In genomic region chr14:64060199-64060545, GRCh38 we compare ENCODE assay signal across 20 cellular contexts.
DNase-seq lines count a peak whose midpoint lies in the region; ATAC-seq and TF ChIP-seq lines count a peak whose summit lies in the region.
"Had no signal": no experiment of that assay in that cellular context is flagged by ENCODE, and none has a peak within 500 bp of the region (broad histone marks: within the 10 kb centered on the region; RNA-seq: fewer than 3 reads in every experiment).

No MANE protein-coding gene starts in this region.

- no peaks in the 10 kb centered on the region for H3F3A ChIP-seq in MM.1S (ENCODE audit: insufficient read depth, low read length)

- no peaks in the 10 kb centered on the region for H3K27me3 Mint-ChIP-seq in activated naive CD4-positive, alpha-beta T cell treated with anti-CD3 and anti-CD28 coated beads, Interleukin-2, amount 10 ng/mL, durations not matched to agents 7 days and 5 days
- no peaks in the 10 kb centered on the region for H3K27me3 Mint-ChIP-seq in endodermal cell (ENCODE audit: insufficient read depth)
- H3K27me3 Mint-ChIP-seq: activated CD4-positive, alpha-beta T cell treated with anti-CD3 and anti-CD28 coated beads for 36 hours; activated naive CD8-positive, alpha-beta T cell treated with anti-CD3 and anti-CD28 coated beads for 36 hours; stimulated activated naive B cell treated with anti-CD40 and anti-IgM and Interleukin-4, amounts not matched to agents 10 μg/mL and 1 μg/mL and 100 μg/mL, for 72 hours had no signal

- H3K9ac ChIP-seq in endodermal cell (ENCODE audit: extremely low read depth, low read length, poor library complexity, severe bottlenecking) (no peak overlapping the region), MM.1S (ENCODE audit: low read length) (no peak overlapping the region)

- H3K27ac ChIP-seq in endodermal cell (ENCODE audit: low read depth, low read length) (no peak overlapping the region), lower lobe of right lung (no peak overlapping the region), thyroid gland (peak overlapping the region in 2 of 3 donors; percentile 2 to 84), MM.1S (ENCODE audit: low read length) (no peak overlapping the region)
- H3K27ac ChIP-seq: upper lobe of left lung had no signal

- DNase-seq in activated naive CD4-positive, alpha-beta T cell treated with anti-CD3 and anti-CD28 coated beads, Interleukin-2, amount 10 ng/mL, durations not matched to agents 7 days and 5 days, result no peak
- no peak for DNase-seq in activated naive CD4-positive, alpha-beta T cell treated with anti-CD3 and anti-CD28 coated beads, Interleukin-2, amount 50 U/mL, for 72 hours (ENCODE audit: low spot score in 2 of 2)
- DNase-seq in endodermal cell (no peak), lower lobe of right lung (no peak), thyroid gland (no peak), MM.1S (no peak), NCI-H146 treated with DMSO at 0.1 percent for 48 hours (lab: John Stamatoyannopoulos, UW; ENCODE audit: unreplicated experiment) (no peak)
- no peak for DNase-seq in stimulated activated CD4-positive, alpha-beta T cell treated with anti-CD3 and anti-CD28 coated beads, Interleukin-4, amount 100 ng/mL, for 1 hour
- DNase-seq: CD8-positive, alpha-beta T cell; cerebellar nuclear complex; effector CD4-positive, alpha-beta T cell; GDM1; NCI-H2029 treated with DMSO at 0.1 percent for 48 hours; SIG-M5; stimulated activated naive B cell treated with anti-CD40 and anti-IgM and Interleukin-4, amounts not matched to agents 10 μg/mL and 1 μg/mL and 100 μg/mL, for 72 hours; T-helper 1 cell had no signal

- H3K9me3 Mint-ChIP-seq in activated naive CD4-positive, alpha-beta T cell treated with anti-CD3 and anti-CD28 coated beads, Interleukin-2, amount 10 ng/mL, durations not matched to agents 7 days and 5 days, result no peaks in the 10 kb centered on the region
- H3K9me3 Mint-ChIP-seq in activated naive CD4-positive, alpha-beta T cell treated with anti-CD3 and anti-CD28 coated beads, Interleukin-2, amount 50 U/mL, for 72 hours, result no peaks in the 10 kb centered on the region
- no peaks in the 10 kb centered on the region for H3K9me3 Mint-ChIP-seq in endodermal cell
- H3K9me3 Mint-ChIP-seq: activated naive CD8-positive, alpha-beta T cell treated with anti-CD3 and anti-CD28 coated beads for 36 hours; activated T-helper 1 cell treated with anti-CD3 and anti-CD28 coated beads, Interleukin-12 subunit alpha, Interleukin-12 subunit beta, Interleukin-2, Interleukin-4 antibody, amounts not matched to agents 30 ng/mL and 10 ng/mL and 1 ng/mL, durations not matched to agents 14 hours and 24 hours and 36 hours; CD8-positive, alpha-beta T cell; stimulated activated naive B cell treated with anti-CD40 and anti-IgM and Interleukin-4, amounts not matched to agents 10 μg/mL and 1 μg/mL and 100 μg/mL, for 72 hours had no signal

- H2AFZ ChIP-seq in MM.1S (ENCODE audit: low read length), result no peak overlapping the region

- H3K4me3 Mint-ChIP-seq in activated naive CD4-positive, alpha-beta T cell treated with anti-CD3 and anti-CD28 coated beads, Interleukin-2, amount 10 ng/mL, durations not matched to agents 7 days and 5 days, result no peak overlapping the region
- no peak overlapping the region for H3K4me3 Mint-ChIP-seq in endodermal cell
- H3K4me3 Mint-ChIP-seq: activated CD4-positive, alpha-beta T cell treated with anti-CD3 and anti-CD28 coated beads for 36 hours; activated naive CD8-positive, alpha-beta T cell treated with anti-CD3 and anti-CD28 coated beads for 36 hours; activated T-helper 1 cell treated with anti-CD3 and anti-CD28 coated beads, Interleukin-12 subunit alpha, Interleukin-12 subunit beta, Interleukin-2, Interleukin-4 antibody, amounts not matched to agents 30 ng/mL and 10 ng/mL and 1 ng/mL, durations not matched to agents 14 hours and 24 hours and 36 hours; CD8-positive, alpha-beta T cell; stimulated activated naive B cell treated with anti-CD40 and anti-IgM and Interleukin-4, amounts not matched to agents 10 μg/mL and 1 μg/mL and 100 μg/mL, for 72 hours had no signal

- WGBS in endodermal cell (ENCODE audit: insufficient coverage in 1 of 2, insufficient read length in 1 of 2), 2 experiments, result 88% methylated on average over 1 of the region's 1 CpG; no CpG with 5 or more reads in 1 of the 2 experiments
- 100% methylated on average over 1 of the region's 1 CpG; no CpG with 5 or more reads in 1 of the 2 donors for WGBS in thyroid gland, 2 donors

- peaks cover 3% of the 10 kb centered on the region for H3K4me1 Mint-ChIP-seq in activated naive CD4-positive, alpha-beta T cell treated with anti-CD3 and anti-CD28 coated beads, Interleukin-2, amount 10 ng/mL, durations not matched to agents 7 days and 5 days
- H3K4me1 Mint-ChIP-seq in endodermal cell, result peaks cover 9% of the 10 kb centered on the region
- H3K4me1 Mint-ChIP-seq: activated CD4-positive, alpha-beta T cell treated with anti-CD3 and anti-CD28 coated beads for 36 hours; activated naive CD8-positive, alpha-beta T cell treated with anti-CD3 and anti-CD28 coated beads for 36 hours; stimulated activated naive B cell treated with anti-CD40 and anti-IgM and Interleukin-4, amounts not matched to agents 10 μg/mL and 1 μg/mL and 100 μg/mL, for 72 hours had no signal

- H3K4me2 ChIP-seq in MM.1S (ENCODE audit: low read depth, low read length), result no peak overlapping the region

- H3K4me3 ChIP-seq in endodermal cell (ENCODE audit: low read length) (no peak overlapping the region), lower lobe of right lung (no peak overlapping the region), thyroid gland (replicated peaks in 1 of 3) (no peak overlapping the region), MM.1S (ENCODE audit: low read length) (no peak overlapping the region)
- H3K4me3 ChIP-seq: upper lobe of left lung had no signal

- H3K9me3 ChIP-seq in endodermal cell (ENCODE audit: control insufficient read depth, low read length), result no peaks in the 10 kb centered on the region
- no peaks in the 10 kb centered on the region for H3K9me3 ChIP-seq in lower lobe of right lung
- H3K9me3 ChIP-seq in thyroid gland, result no peaks in the 10 kb centered on the region
- no peaks in the 10 kb centered on the region for H3K9me3 ChIP-seq in MM.1S (replicated peaks; ENCODE audit: insufficient read depth, low read length)
- H3K9me3 ChIP-seq: upper lobe of left lung had no signal

- H3K36me3 Mint-ChIP-seq in activated naive CD4-positive, alpha-beta T cell treated with anti-CD3 and anti-CD28 coated beads, Interleukin-2, amount 10 ng/mL, durations not matched to agents 7 days and 5 days, result peaks cover 51% of the 10 kb centered on the region
- H3K36me3 Mint-ChIP-seq in activated naive CD4-positive, alpha-beta T cell treated with anti-CD3 and anti-CD28 coated beads, Interleukin-2, amount 50 U/mL, for 72 hours, result peaks cover 5 to 12% of the 10 kb centered on the region in 2 donors
- peaks cover 11% of the 10 kb centered on the region for H3K36me3 Mint-ChIP-seq in endodermal cell (ENCODE audit: low read depth)

- H3K4me1 ChIP-seq in endodermal cell (ENCODE audit: control insufficient read depth, insufficient read depth, low read length) (peaks cover 2% of the 10 kb centered on the region), lower lobe of right lung (no peaks in the 10 kb centered on the region), thyroid gland (peaks cover 21 to 31% of the 10 kb centered on the region in 2 donors), MM.1S (ENCODE audit: low read length) (no peaks in the 10 kb centered on the region)

- intact Hi-C loops in lower lobe of right lung (cut with DNase I) (no loop called here), thyroid gland (cut with DNase I) (no loop called here)

- H3K27ac Mint-ChIP-seq in activated naive CD4-positive, alpha-beta T cell treated with anti-CD3 and anti-CD28 coated beads, Interleukin-2, amount 10 ng/mL, durations not matched to agents 7 days and 5 days, result peak overlapping the region; percentile 49
- peak overlapping the region in 1 of 2 donors; percentile 42 for H3K27ac Mint-ChIP-seq in activated naive CD4-positive, alpha-beta T cell treated with anti-CD3 and anti-CD28 coated beads, Interleukin-2, amount 50 U/mL, for 72 hours
- peak overlapping the region; percentile 45 for H3K27ac Mint-ChIP-seq in endodermal cell
- H3K27ac Mint-ChIP-seq: activated CD4-positive, alpha-beta T cell treated with anti-CD3 and anti-CD28 coated beads for 36 hours; activated naive CD8-positive, alpha-beta T cell treated with anti-CD3 and anti-CD28 coated beads for 36 hours; activated T-helper 1 cell treated with anti-CD3 and anti-CD28 coated beads, Interleukin-12 subunit alpha, Interleukin-12 subunit beta, Interleukin-2, Interleukin-4 antibody, amounts not matched to agents 30 ng/mL and 10 ng/mL and 1 ng/mL, durations not matched to agents 14 hours and 24 hours and 36 hours; CD8-positive, alpha-beta T cell; stimulated activated naive B cell treated with anti-CD40 and anti-IgM and Interleukin-4, amounts not matched to agents 10 μg/mL and 1 μg/mL and 100 μg/mL, for 72 hours had no signal

- TF ChIP-seq CTCF in endodermal cell (conservative IDR thresholded peaks at IDR 0.05) (no peak), lower lobe of right lung (IDR thresholded peaks at IDR 0.05) (no peak), thyroid gland (IDR thresholded peaks at IDR 0.05) (no peak), MM.1S (IDR thresholded peaks at IDR 0.05; ENCODE audit: low read length) (no peak)

- H3K9me2 ChIP-seq in MM.1S (replicated peaks; ENCODE audit: insufficient read depth, low read length), result no peaks in the 10 kb centered on the region

- no peaks in the 10 kb centered on the region for H4K20me1 ChIP-seq in MM.1S (ENCODE audit: insufficient read depth, low read length)

- CTCF ChIA-PET in activated naive CD4-positive, alpha-beta T cell treated with anti-CD3 and anti-CD28 coated beads, Interleukin-2, amount 10 ng/mL, durations not matched to agents 7 days and 5 days (lab: Charles Lee), result interaction anchor here (0.8 to 2.2 kb wide), 3 partner anchors 19 to 236 kb away, joined by 3 to 6 read pairs (median 4); no protein-coding TSS in a partner anchor

- no peak for TF ChIP-seq POLR2A in thyroid gland (IDR thresholded peaks at IDR 0.05)

- ATAC-seq in activated naive CD4-positive, alpha-beta T cell treated with anti-CD3 and anti-CD28 coated beads, Interleukin-2, amount 50 U/mL, for 72 hours, result no peak
- ATAC-seq in lower lobe of right lung, result peak; percentile 32 to 37
- ATAC-seq: CD8-positive, alpha-beta T cell had no signal

- H3K36me3 ChIP-seq in endodermal cell (ENCODE audit: control insufficient read depth, insufficient read depth, low read length) (peaks cover 10% of the 10 kb centered on the region), lower lobe of right lung (peaks cover 3% of the 10 kb centered on the region), thyroid gland (no peaks in the 10 kb centered on the region), MM.1S (replicated peaks; ENCODE audit: insufficient read depth, low read length) (no peaks in the 10 kb centered on the region)

- H3K27me3 ChIP-seq in endodermal cell (ENCODE audit: control insufficient read depth, insufficient read depth, low read length, poor library complexity, severe bottlenecking) (no peaks in the 10 kb centered on the region), lower lobe of right lung (ENCODE audit: low read depth) (no peaks in the 10 kb centered on the region), thyroid gland (no peaks in the 10 kb centered on the region), MM.1S (replicated peaks; ENCODE audit: insufficient read depth, low read length) (no peaks in the 10 kb centered on the region)
- H3K27me3 ChIP-seq: upper lobe of left lung had no signal

- H3K79me2 ChIP-seq in MM.1S (ENCODE audit: low read length), result no peaks in the 10 kb centered on the region

Comparison
In these comparisons a context has a peak if more than half of its experiments do, and no peak if none do; other contexts are left out.
1. ATAC-seq: peak in lower lobe of right lung (2 of 2); none in activated naive CD4-positive, alpha-beta T cell treated with anti-CD3 and anti-CD28 coated beads, Interleukin-2, amount 50 U/mL, for 72 hours (0 of 2).
2. H3K27ac ChIP-seq: peak in thyroid gland (2 of 3); none in endodermal cell (single experiment), lower lobe of right lung (single experiment) and MM.1S (single experiment).